Comparison of ENCODE assay signal across 23 cellular contexts in genomic region chr17:6903516-6903915, GRCh38.
DNase-seq lines count a peak whose midpoint lies in the region; ATAC-seq lines count a peak whose summit lies in the region.
"Had no signal": no experiment of that assay in that cellular context is flagged by ENCODE, and none has a peak within 500 bp of the region (broad histone marks: within the 10 kb centered on the region; RNA-seq: fewer than 3 reads in every experiment).

No MANE protein-coding gene starts in this region.

- DNase-seq in COLO829 (ENCODE audit: low spot score) (peak; percentile 86), caudate nucleus (lab: John Stamatoyannopoulos, UW) (peak in 3 of 61 donors; percentile 4 to 18 (median 7)), inferior parietal cortex (ENCODE audit: extremely low spot score) (peak; percentile 41), sciatic nerve (ENCODE audit: low spot score) (no peak)
- DNase-seq: CD4-positive, alpha-beta T cell; COR-L47; DMS53; GDM1; KBM-7; MV-4-11; NCI-H1105 treated with DMSO at 0.1 percent for 48 hours; NCI-H146; NCI-H2029; NCI-H2227 treated with DMSO at 0.1 percent for 48 hours; NCI-H526 treated with DMSO at 0.1 percent for 48 hours; SHP77 had no signal

- ATAC-seq in sciatic nerve, result peak; percentile 84
- ATAC-seq in GM19328 (IDR thresholded peaks at IDR 0.05; ENCODE audit: unreplicated experiment), result no peak
- no peak for ATAC-seq in HG03432 (IDR thresholded peaks at IDR 0.05; ENCODE audit: unreplicated experiment)
- no peak for ATAC-seq in HG02884 (IDR thresholded peaks at IDR 0.05; ENCODE audit: unreplicated experiment)
- ATAC-seq: GM12878, HCT116 had no signal

- intact Hi-C loops in sciatic nerve (cut with DNase I), result no loop called here

- H3K27ac ChIP-seq in caudate nucleus (ENCODE audit: low read depth, low read length), result peak overlapping the region; percentile 22
- H3K27ac ChIP-seq: BLaER1 treated with 17β-estradiol and CSF1 and Interleukin-3, amounts not matched to agents 10 nM and 100 nM; RWPE1 had no signal
